In the genomic region with DNA sequence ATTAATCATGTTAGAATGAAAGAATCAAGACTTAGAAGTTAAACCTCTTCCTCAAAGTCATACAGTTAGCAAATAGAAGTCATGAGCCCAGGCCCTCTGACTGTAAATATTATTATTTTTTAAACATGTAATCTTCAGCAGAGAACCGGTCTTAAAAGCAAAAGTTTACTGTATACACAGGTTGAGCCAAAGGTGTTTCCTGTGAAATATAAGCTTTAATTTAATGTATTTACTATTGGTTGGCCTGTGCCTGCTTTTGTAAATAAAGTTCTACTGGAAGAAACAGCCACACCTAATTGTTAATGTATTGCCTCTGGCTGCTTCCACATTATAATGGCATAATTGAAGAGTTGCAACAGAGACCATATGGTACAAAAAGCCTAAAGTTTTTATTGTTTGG, we compare ENCODE assay signal across 19 cellular contexts.
DNase-seq lines count a peak whose midpoint lies in the region; ATAC-seq and TF ChIP-seq lines count a peak whose summit lies in the region.
"Had no signal": no experiment of that assay in that cellular context is flagged by ENCODE, and none has a peak within 500 bp of the region (broad histone marks: within the 10 kb centered on the region; RNA-seq: fewer than 3 reads in every experiment).

No MANE protein-coding gene starts in this region.

- H3K4me1 Mint-ChIP-seq in stimulated activated memory B cell treated with anti-CD40 and anti-IgM and Interleukin-4, amounts not matched to agents 10 μg/mL and 1 μg/mL and 100 μg/mL, for 72 hours: peaks cover 21% of the 10 kb centered on the region
- H3K4me1 Mint-ChIP-seq in neural progenitor cell: no peaks in the 10 kb centered on the region

- H3K27ac Mint-ChIP-seq in stimulated activated memory B cell treated with anti-CD40 and anti-IgM and Interleukin-4, amounts not matched to agents 10 μg/mL and 1 μg/mL and 100 μg/mL, for 72 hours: peak overlapping the region; percentile 23
- H3K27ac Mint-ChIP-seq in neural progenitor cell: no peak overlapping the region
- H3K27ac Mint-ChIP-seq: T-helper 1 cell treated with Interleukin-12 subunit alpha and Interleukin-12 subunit beta and Interleukin-4 antibody, amounts not matched to agents 30 μg/mL and 1 μg/mL, for 36 hours had no signal

- no peak overlapping the region for H3K4me2 ChIP-seq in neural progenitor cell

- no peaks in the 10 kb centered on the region for H3K36me3 Mint-ChIP-seq in stimulated activated memory B cell treated with anti-CD40 and anti-IgM and Interleukin-4, amounts not matched to agents 10 μg/mL and 1 μg/mL and 100 μg/mL, for 72 hours
- no peaks in the 10 kb centered on the region for H3K36me3 Mint-ChIP-seq in neural progenitor cell

- H3F3A ChIP-seq in neural progenitor cell (ENCODE audit: low read depth): no peaks in the 10 kb centered on the region

- no peaks in the 10 kb centered on the region for H4K20me1 ChIP-seq in neural progenitor cell (ENCODE audit: low read depth)

- H3K27me3 ChIP-seq in cardiac muscle cell: no peaks in the 10 kb centered on the region
- H3K27me3 ChIP-seq in right atrium auricular region: no peaks in the 10 kb centered on the region
- no peaks in the 10 kb centered on the region for H3K27me3 ChIP-seq in neural progenitor cell
- H3K27me3 ChIP-seq: SJSA1 had no signal

- no peaks in the 10 kb centered on the region for H3K79me2 ChIP-seq in neural progenitor cell (ENCODE audit: low read depth)

- H3K36me3 ChIP-seq in cardiac muscle cell (no peaks in the 10 kb centered on the region), right atrium auricular region (no peaks in the 10 kb centered on the region), neural progenitor cell (no peaks in the 10 kb centered on the region)
- H3K36me3 ChIP-seq: SJSA1 had no signal

- DNase-seq in cardiac muscle cell (ENCODE audit: low read depth in 1 of 2, low spot score in 1 of 2): no peak
- DNase-seq in right atrium auricular region (ENCODE audit: low spot score): no peak
- DNase-seq in LNCaP clone FGC (ENCODE audit: low read depth): peak; percentile 70
- no peak for DNase-seq in neural progenitor cell (ENCODE audit: low spot score)
- DNase-seq in activated CD4-positive, alpha-beta T cell treated with anti-CD3 and anti-CD28 coated beads for 1 hour: no peak
- DNase-seq: ACHN, EL, GM23248, HCEC 1CT, KBM-7, NCI-H1436 treated with DMSO at 0.1 percent for 48 hours, NCI-H2029, NCI-H510A had no signal

- no peak for ATAC-seq in stimulated activated memory B cell treated with anti-CD40 and anti-IgM and Interleukin-4, amounts not matched to agents 10 μg/mL and 1 μg/mL and 100 μg/mL, for 72 hours
- no peak for ATAC-seq in HG03520 (IDR thresholded peaks at IDR 0.05; ENCODE audit: unreplicated experiment)

- H2AFZ ChIP-seq in neural progenitor cell (replicated peaks): no peak overlapping the region
- H2AFZ ChIP-seq: GM23248 had no signal

- H3K4me3 Mint-ChIP-seq in stimulated activated memory B cell treated with anti-CD40 and anti-IgM and Interleukin-4, amounts not matched to agents 10 μg/mL and 1 μg/mL and 100 μg/mL, for 72 hours: no peak overlapping the region
- no peak overlapping the region for H3K4me3 Mint-ChIP-seq in neural progenitor cell
- H3K4me3 Mint-ChIP-seq: T-helper 1 cell treated with Interleukin-12 subunit alpha and Interleukin-12 subunit beta and Interleukin-4 antibody, amounts not matched to agents 30 μg/mL and 1 μg/mL, for 36 hours had no signal

- H3K27me3 Mint-ChIP-seq in stimulated activated memory B cell treated with anti-CD40 and anti-IgM and Interleukin-4, amounts not matched to agents 10 μg/mL and 1 μg/mL and 100 μg/mL, for 72 hours: no peaks in the 10 kb centered on the region
- no peaks in the 10 kb centered on the region for H3K27me3 Mint-ChIP-seq in neural progenitor cell (ENCODE audit: insufficient read depth, low read depth)

- no peak for TF ChIP-seq CTCF in cardiac muscle cell (IDR thresholded peaks at IDR 0.05; ENCODE audit: low read depth, low read length)
- no peak for TF ChIP-seq CTCF in right atrium auricular region (IDR thresholded peaks at IDR 0.05)
- TF ChIP-seq CTCF in LNCaP clone FGC (IDR thresholded peaks at IDR 0.05; ENCODE audit: control insufficient read depth, extremely low read depth, insufficient read depth): no peak
- no peak for TF ChIP-seq CTCF in VCaP (conservative IDR thresholded peaks at IDR 0.05)
- no peak for TF ChIP-seq CTCF in neural progenitor cell (IDR thresholded peaks at IDR 0.05)

- H3K4me3 ChIP-seq in cardiac muscle cell (no peak overlapping the region), right atrium auricular region (no peak overlapping the region), LNCaP clone FGC (ENCODE audit: low read depth, low read length) (no peak overlapping the region), neural progenitor cell (no peak overlapping the region)
- H3K4me3 ChIP-seq: GM23248, SJSA1 had no signal

- no peaks in the 10 kb centered on the region for H3K9me3 Mint-ChIP-seq in stimulated activated memory B cell treated with anti-CD40 and anti-IgM and Interleukin-4, amounts not matched to agents 10 μg/mL and 1 μg/mL and 100 μg/mL, for 72 hours
- H3K9me3 Mint-ChIP-seq in neural progenitor cell: no peaks in the 10 kb centered on the region

- H3K27ac ChIP-seq in cardiac muscle cell: peak overlapping the region; percentile 85
- no peak overlapping the region for H3K27ac ChIP-seq in right atrium auricular region
- peak overlapping the region; percentile 3; the same call in 1 of the 2 replicates for H3K27ac ChIP-seq in VCaP
- no peak overlapping the region for H3K27ac ChIP-seq in neural progenitor cell
- H3K27ac ChIP-seq: C4-2B, GM23248, SJSA1 had no signal

- H3K9me3 ChIP-seq in cardiac muscle cell (ENCODE audit: low read depth) (no peaks in the 10 kb centered on the region), right atrium auricular region (no peaks in the 10 kb centered on the region), neural progenitor cell (ENCODE audit: low read depth) (no peaks in the 10 kb centered on the region)
- H3K9me3 ChIP-seq: SJSA1 had no signal

- no peak overlapping the region for H3K9ac ChIP-seq in neural progenitor cell
- H3K9ac ChIP-seq: GM23248 had no signal

- H3K4me1 ChIP-seq in cardiac muscle cell (ENCODE audit: low read depth) (peaks cover 46% of the 10 kb centered on the region), right atrium auricular region (no peaks in the 10 kb centered on the region), neural progenitor cell (no peaks in the 10 kb centered on the region)

Comparison
In these comparisons a context has a peak if more than half of its experiments do, and no peak if none do; other contexts are left out.
1. H3K27ac ChIP-seq: peak in cardiac muscle cell (single experiment) and VCaP (single experiment); none in right atrium auricular region (0 of 2) and neural progenitor cell (single experiment).